ENCODE assay signal across 22 cellular contexts in the genomic region with DNA sequence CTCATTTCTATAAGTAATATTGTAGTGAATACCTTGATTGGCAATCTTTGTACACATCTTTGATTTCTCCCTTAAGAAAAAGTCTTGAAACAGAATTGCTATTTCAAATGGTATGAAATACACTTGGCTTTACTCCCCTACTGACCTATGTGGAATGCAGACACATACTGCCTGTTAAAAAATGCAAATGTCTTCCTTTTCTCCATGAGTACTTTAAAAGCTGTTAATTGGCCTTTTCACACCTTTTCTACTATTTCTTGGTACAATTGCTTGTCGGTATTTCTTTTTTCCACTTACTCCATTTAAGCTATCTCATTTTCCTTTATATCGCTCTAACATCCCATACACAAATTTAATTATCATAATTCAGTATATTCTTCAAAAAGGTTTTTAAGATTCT.
"Had no signal": no experiment of that assay in that cellular context is flagged by ENCODE, and none has a peak within 500 bp of the region (broad histone marks: within the 10 kb centered on the region; RNA-seq: fewer than 3 reads in every experiment).

No MANE protein-coding gene starts in this region.

- H3K27me3 ChIP-seq: brain microvascular endothelial cell, colonic mucosa, heart left ventricle, ovary, spleen, upper lobe of left lung had no signal

- DNase-seq: activated B cell treated with CpG ODN at 0.5 μM for 24 hours; activated CD4-positive, alpha-beta T cell treated with anti-CD3 and anti-CD28 coated beads for 4 hours; activated CD4-positive, alpha-beta T cell treated with anti-CD3 and anti-CD28 coated beads, Interleukin-2, amount 50 U/mL, for 48 hours; activated CD8-positive, alpha-beta memory T cell treated with anti-CD3 and anti-CD28 coated beads, Interleukin-2, amount 50 U/mL, for 48 hours; activated naive CD4-positive, alpha-beta T cell treated with Interleukin-2 at 50 U/mL for 16 hours; activated T-cell treated with anti-CD3 and anti-CD28 coated beads, Interleukin-2, amount 50 U/mL, for 4 hours; anterior cingulate cortex; brain microvascular endothelial cell; central memory CD4-positive, alpha-beta T cell; colonic mucosa; heart left ventricle; left ventricle myocardium superior; ovary; spleen; stimulated activated CD4-positive, alpha-beta T cell treated with anti-CD3 and anti-CD28 coated beads, Interleukin-4, amount 100 ng/mL, for 24 hours; stimulated activated naive CD4-positive, alpha-beta T cell treated with Interleukin-2 at 50 U/mL for 16 hours; T1000; upper lobe of left lung had no signal

- H3K9me3 ChIP-seq: colonic mucosa, heart left ventricle, ovary, prostate gland, spleen, upper lobe of left lung had no signal

- H3K4me3 Mint-ChIP-seq: activated B cell treated with CpG ODN at 0.5 μM for 24 hours; activated T-cell treated with anti-CD3 and anti-CD28 coated beads, Interleukin-2, amount 50 U/mL, for 4 hours; natural killer cell treated with Interleukin-12 subunit alpha and Interleukin-12 subunit beta and Interleukin-15 and Interleukin-18, amount 100 ng/mL, for 72 hours; T-helper 1 cell treated with Interleukin-12 subunit alpha and Interleukin-12 subunit beta and Interleukin-4 antibody, amounts not matched to agents 30 μg/mL and 1 μg/mL, for 36 hours had no signal

- H3K27ac Mint-ChIP-seq: activated B cell treated with CpG ODN at 0.5 μM for 24 hours; natural killer cell treated with Interleukin-12 subunit alpha and Interleukin-12 subunit beta and Interleukin-15 and Interleukin-18, amount 100 ng/mL, for 72 hours; T-helper 1 cell treated with Interleukin-12 subunit alpha and Interleukin-12 subunit beta and Interleukin-4 antibody, amounts not matched to agents 30 μg/mL and 1 μg/mL, for 36 hours had no signal

- H3K36me3 ChIP-seq: brain microvascular endothelial cell, colonic mucosa, heart left ventricle, ovary, prostate gland, spleen, upper lobe of left lung had no signal

- H3K4me3 ChIP-seq: colonic mucosa, heart left ventricle, ovary, prostate gland, spleen, upper lobe of left lung had no signal

- ATAC-seq: activated T-cell treated with anti-CD3 and anti-CD28 coated beads, Interleukin-2, amount 50 U/mL, for 4 hours; heart left ventricle; left ventricle myocardium superior; natural killer cell treated with Interleukin-12 subunit alpha and Interleukin-12 subunit beta and Interleukin-15 and Interleukin-18, amount 100 ng/mL, for 72 hours had no signal

- H3K27me3 Mint-ChIP-seq: activated B cell treated with CpG ODN at 0.5 μM for 24 hours; natural killer cell treated with Interleukin-12 subunit alpha and Interleukin-12 subunit beta and Interleukin-15 and Interleukin-18, amount 100 ng/mL, for 72 hours had no signal

- H3K27ac ChIP-seq: brain microvascular endothelial cell, colonic mucosa, epithelial cell of prostate, heart left ventricle, ovary, prostate gland, spleen, upper lobe of left lung had no signal

- H3K36me3 Mint-ChIP-seq: natural killer cell treated with Interleukin-12 subunit alpha and Interleukin-12 subunit beta and Interleukin-15 and Interleukin-18, amount 100 ng/mL, for 72 hours had no signal

- H3K4me1 ChIP-seq: colonic mucosa, prostate gland had no signal

- H3K9me3 Mint-ChIP-seq: activated T-cell treated with anti-CD3 and anti-CD28 coated beads, Interleukin-2, amount 50 U/mL, for 4 hours; natural killer cell treated with Interleukin-12 subunit alpha and Interleukin-12 subunit beta and Interleukin-15 and Interleukin-18, amount 100 ng/mL, for 72 hours; T-helper 1 cell treated with Interleukin-12 subunit alpha and Interleukin-12 subunit beta and Interleukin-4 antibody, amounts not matched to agents 30 μg/mL and 1 μg/mL, for 36 hours had no signal
